ENCODE assay signal across 13 cellular contexts in the genomic region with DNA sequence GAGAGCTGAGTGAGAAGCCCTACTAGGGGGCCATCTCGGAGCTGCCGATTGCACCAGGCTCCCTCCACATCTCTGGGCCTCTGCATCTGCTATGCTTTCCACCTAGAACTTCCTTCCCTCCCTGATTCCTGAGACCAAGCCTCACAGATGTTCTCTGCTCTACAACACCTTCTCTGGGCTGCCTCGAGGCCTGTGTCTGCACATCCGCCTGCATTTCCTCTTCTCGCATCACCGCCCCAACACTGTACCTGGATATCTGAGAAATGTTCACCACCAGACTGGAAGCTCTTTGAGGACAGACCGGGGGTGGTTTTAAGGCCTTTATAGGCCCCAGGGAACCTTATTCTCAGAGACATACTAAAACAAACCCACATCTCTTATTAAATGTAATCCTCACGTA. TPM values are rescaled to one million over a fixed set of nuclear protein-coding genes. Genes with fewer than 3 reads are reported as not detected.
DNase-seq lines count a peak whose midpoint lies in the region; ATAC-seq and TF ChIP-seq lines count a peak whose summit lies in the region.
"Had no signal": no experiment of that assay in that cellular context is flagged by ENCODE, and none has a peak within 500 bp of the region (broad histone marks: within the 10 kb centered on the region; RNA-seq: fewer than 3 reads in every experiment).

No MANE protein-coding gene starts in this region.

- H3K27me3 Mint-ChIP-seq in HFFc6 (ENCODE audit: insufficient read depth): no peaks in the 10 kb centered on the region
- H3K27me3 Mint-ChIP-seq: CD8-positive, alpha-beta memory T cell had no signal

- no peak for TF ChIP-seq CTCF in HFFc6 (IDR thresholded peaks at IDR 0.05)

- H3K27ac ChIP-seq in SK-N-MC: peak overlapping the region; percentile 64
- peak overlapping the region; percentile 51 for H3K27ac ChIP-seq in right cardiac atrium (ENCODE audit: low read length)
- peak overlapping the region in 19 of 21 experiments; percentile 10 to 93 (median 83) for H3K27ac ChIP-seq in skin epidermis

- H3K27me3 ChIP-seq in right cardiac atrium (ENCODE audit: control insufficient read depth, insufficient read depth): no peaks in the 10 kb centered on the region

- no peaks in the 10 kb centered on the region for H3K36me3 ChIP-seq in SK-N-MC (ENCODE audit: insufficient read depth, low read length)

- no peak overlapping the region for H3K9ac ChIP-seq in SK-N-MC (ENCODE audit: insufficient read length)

- DNase-seq in HFFc6 (no peak), SK-N-MC (ENCODE audit: low read depth, low spot score) (no peak), right cardiac atrium (no peak), NCI-H2081 treated with DMSO at 0.1 percent for 48 hours (lab: John Stamatoyannopoulos, UW) (no peak)
- DNase-seq: CD8-positive, alpha-beta memory T cell; NCI-H510A treated with DMSO at 0.1 percent for 48 hours; SIG-M5; stimulated activated CD4-positive, alpha-beta T cell treated with anti-CD3 and anti-CD28 coated beads, Interleukin-4, amount 100 ng/mL, for 1 hour had no signal

- intact Hi-C loops in right cardiac atrium (cut with DNase I): no loop called here

- peaks cover 27% of the 10 kb centered on the region for H3K4me1 ChIP-seq in right cardiac atrium (ENCODE audit: control insufficient read depth, insufficient read depth, low read length)

- ATAC-seq in right cardiac atrium (no peak), GM18505 (IDR thresholded peaks at IDR 0.05; ENCODE audit: unreplicated experiment) (no peak), GM19452 (IDR thresholded peaks at IDR 0.05; ENCODE audit: unreplicated experiment) (no peak), HG02981 (IDR thresholded peaks at IDR 0.05; ENCODE audit: unreplicated experiment) (no peak)
- ATAC-seq: HepG2 had no signal

- H3K4me3 Mint-ChIP-seq in HFFc6: no peak overlapping the region
- H3K4me3 Mint-ChIP-seq: CD8-positive, alpha-beta memory T cell had no signal

- H3K4me3 ChIP-seq in SK-N-MC (no peak overlapping the region), right cardiac atrium (ENCODE audit: low read length) (no peak overlapping the region), skin epidermis (no peak overlapping the region)

- no peak for TF ChIP-seq POLR2A in GM18505 (IDR thresholded peaks at IDR 0.05; ENCODE audit: borderline replicate concordance, extremely low read depth, insufficient read depth, insufficient read length)

- H3K9me3 ChIP-seq in SK-N-MC (ENCODE audit: low read depth, low read length): no peaks in the 10 kb centered on the region
- no peaks in the 10 kb centered on the region for H3K9me3 ChIP-seq in right cardiac atrium (ENCODE audit: control insufficient read depth, low read length)

- 73% methylated on average over 8 of the region's 8 CpGs for WGBS in right cardiac atrium

- H3K9me3 Mint-ChIP-seq in HFFc6: no peaks in the 10 kb centered on the region
- H3K9me3 Mint-ChIP-seq: CD8-positive, alpha-beta memory T cell had no signal

- peaks cover 49% of the 10 kb centered on the region for H3K4me1 Mint-ChIP-seq in HFFc6 (ENCODE audit: low read depth)

- peak overlapping the region; percentile 93 for H3K27ac Mint-ChIP-seq in HFFc6

- no peaks in the 10 kb centered on the region for H3K36me3 Mint-ChIP-seq in HFFc6 (ENCODE audit: low read depth)

RNA-seq across cellular contexts. Expression of gene CTNNBIP1, which starts 20.7 kb away (rescaled TPM):
- 10 to 100 TPM; 19.7 to 25.5 (median 21.4) TPM for total RNA-seq in HFFc6 (2021; fragmentation: NEBNext Ultra II Directional; extraction: Animal tissue kit (Norgen Biotek cat#: 25700))
- total RNA-seq in right cardiac atrium: 10 to 100 TPM; 39.0 to 71.8 (median 53.2) TPM
- polyA plus RNA-seq in right cardiac atrium: 31.9 TPM

RNA-seq across cellular contexts. Expression of gene LZIC, which starts 53.8 kb away (rescaled TPM):
- total RNA-seq in HFFc6 (2021; fragmentation: NEBNext Ultra II Directional; extraction: Animal tissue kit (Norgen Biotek cat#: 25700)): 10 to 100 TPM; 28.0 to 34.8 (median 30.9) TPM
- 10 to 100 TPM; 30.5 to 36.9 (median 33.8) TPM for total RNA-seq in right cardiac atrium
- 22.6 TPM for polyA plus RNA-seq in right cardiac atrium

RNA-seq across cellular contexts. Expression of gene NMNAT1, which starts 53.9 kb away (rescaled TPM):
- 10 to 100 TPM; 12.9 to 16.0 (median 14.8) TPM for total RNA-seq in HFFc6 (2021; fragmentation: NEBNext Ultra II Directional; extraction: Animal tissue kit (Norgen Biotek cat#: 25700))
- 10 to 100 TPM; 15.5 to 19.1 (median 18.1) TPM for total RNA-seq in right cardiac atrium
- 13.1 TPM for polyA plus RNA-seq in right cardiac atrium
